ENCODE assay signal across 2 cellular contexts in the genomic region with DNA sequence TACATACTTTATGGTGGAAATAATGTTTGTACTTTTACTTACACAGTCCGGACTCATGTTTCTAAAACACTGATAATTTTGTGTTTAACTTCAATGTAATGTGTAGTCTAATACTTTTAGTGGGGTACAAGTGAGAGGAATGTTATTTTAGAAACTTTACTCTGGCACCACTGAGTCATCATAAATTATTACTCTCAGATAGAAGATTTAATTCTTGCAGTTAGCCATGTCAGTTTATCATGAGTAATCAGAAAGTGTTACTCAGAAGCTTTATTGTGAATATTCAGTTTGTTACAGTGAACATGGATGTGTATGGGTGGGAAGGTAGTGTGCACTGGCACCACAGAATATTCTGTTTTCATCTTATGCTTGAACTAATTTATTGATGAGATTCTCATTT.
TF ChIP-seq lines count a peak whose summit lies in the region.

No MANE protein-coding gene starts in this region.

TF ChIP-seq in SK-N-SH, 30 proteins besides CTCF, POLR2A, EP300 and RAD21:
- TF ChIP-seq, protein P1, sequence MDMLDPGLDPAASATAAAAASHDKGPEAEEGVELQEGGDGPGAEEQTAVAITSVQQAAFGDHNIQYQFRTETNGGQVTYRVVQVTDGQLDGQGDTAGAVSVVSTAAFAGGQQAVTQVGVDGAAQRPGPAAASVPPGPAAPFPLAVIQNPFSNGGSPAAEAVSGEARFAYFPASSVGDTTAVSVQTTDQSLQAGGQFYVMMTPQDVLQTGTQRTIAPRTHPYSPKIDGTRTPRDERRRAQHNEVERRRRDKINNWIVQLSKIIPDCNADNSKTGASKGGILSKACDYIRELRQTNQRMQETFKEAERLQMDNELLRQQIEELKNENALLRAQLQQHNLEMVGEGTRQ (IDR thresholded peaks at IDR 0.05; ENCODE audit: borderline replicate concordance, low read depth, low read length) = no peak
- TF ChIP-seq FOSL2 (IDR thresholded peaks at IDR 0.05; ENCODE audit: borderline replicate concordance, low read depth) (peak; percentile 72), JUND (IDR thresholded peaks at IDR 0.05) (peak; percentile 65), NFIC (IDR thresholded peaks at IDR 0.05; ENCODE audit: borderline replicate concordance) (peak; percentile 19; the same call in 1 of the 2 replicates), TCF12 (IDR thresholded peaks at IDR 0.05) (peak; percentile 38; the same call in 1 of the 2 replicates)
- TF ChIP-seq, protein P2, sequence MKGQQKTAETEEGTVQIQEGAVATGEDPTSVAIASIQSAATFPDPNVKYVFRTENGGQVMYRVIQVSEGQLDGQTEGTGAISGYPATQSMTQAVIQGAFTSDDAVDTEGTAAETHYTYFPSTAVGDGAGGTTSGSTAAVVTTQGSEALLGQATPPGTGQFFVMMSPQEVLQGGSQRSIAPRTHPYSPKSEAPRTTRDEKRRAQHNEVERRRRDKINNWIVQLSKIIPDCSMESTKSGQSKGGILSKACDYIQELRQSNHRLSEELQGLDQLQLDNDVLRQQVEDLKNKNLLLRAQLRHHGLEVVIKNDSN (IDR thresholded peaks at IDR 0.05; ENCODE audit: borderline replicate concordance, low read depth) = no peak
- TF ChIP-seq, protein P3, sequence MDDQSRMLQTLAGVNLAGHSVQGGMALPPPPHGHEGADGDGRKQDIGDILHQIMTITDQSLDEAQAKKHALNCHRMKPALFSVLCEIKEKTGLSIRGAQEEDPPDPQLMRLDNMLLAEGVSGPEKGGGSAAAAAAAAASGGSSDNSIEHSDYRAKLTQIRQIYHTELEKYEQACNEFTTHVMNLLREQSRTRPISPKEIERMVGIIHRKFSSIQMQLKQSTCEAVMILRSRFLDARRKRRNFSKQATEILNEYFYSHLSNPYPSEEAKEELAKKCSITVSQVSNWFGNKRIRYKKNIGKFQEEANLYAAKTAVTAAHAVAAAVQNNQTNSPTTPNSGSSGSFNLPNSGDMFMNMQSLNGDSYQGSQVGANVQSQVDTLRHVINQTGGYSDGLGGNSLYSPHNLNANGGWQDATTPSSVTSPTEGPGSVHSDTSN (IDR thresholded peaks at IDR 0.05) = peak; percentile 81
TF ChIP-seq in SK-N-SH: peak in this region for 5.

TF ChIP-seq in WTC11, 78 proteins besides CTCF, POLR2A, EP300 and RAD21:
- TF ChIP-seq CREB1 (CRISPR knock-in tag; IDR thresholded peaks at IDR 0.05) = no peak
- no peak for TF ChIP-seq ATF1 (CRISPR knock-in tag; IDR thresholded peaks at IDR 0.05)
- no peak for TF ChIP-seq IRF2 (CRISPR knock-in tag; IDR thresholded peaks at IDR 0.05; ENCODE audit: borderline replicate concordance, low read depth)
- TF ChIP-seq SMAD4 (CRISPR knock-in tag; IDR thresholded peaks at IDR 0.05) = no peak
- no peak for TF ChIP-seq TCF7 (CRISPR knock-in tag; IDR thresholded peaks at IDR 0.05; ENCODE audit: low read depth)
- TF ChIP-seq TEAD4 (CRISPR knock-in tag; IDR thresholded peaks at IDR 0.05) = no peak
